In genomic region chr19:58492265-58492664, GRCh38 we compare ENCODE assay signal across 23 cellular contexts.
"Had no signal": no experiment of that assay in that cellular context is flagged by ENCODE, and none has a peak within 500 bp of the region (broad histone marks: within the 10 kb centered on the region; RNA-seq: fewer than 3 reads in every experiment).

No MANE protein-coding gene starts in this region.

- H3K4me3 ChIP-seq: body of pancreas, left ventricle myocardium inferior, lung, skin epidermis, suprapubic skin, tibial nerve had no signal

- H3K27me3 ChIP-seq: body of pancreas, suprapubic skin, tibial nerve had no signal

- H3K36me3 ChIP-seq: left ventricle myocardium inferior, suprapubic skin, tibial nerve had no signal

- H3K9me3 ChIP-seq: body of pancreas, left ventricle myocardium inferior, suprapubic skin, tibial nerve had no signal

- DNase-seq: activated B cell treated with CpG ODN at 0.5 μM for 24 hours; activated CD4-positive, alpha-beta T cell treated with anti-CD3 and anti-CD28 coated beads, Interleukin-2, amount 50 U/mL, for 1 hour; activated CD8-positive, alpha-beta T cell treated with anti-CD3 and anti-CD28 coated beads for 36 hours; activated naive CD4-positive, alpha-beta T cell; activated T-cell treated with anti-CD3 and anti-CD28 coated beads, Interleukin-2, amount 50 U/mL, for 4 hours; aorta; body of pancreas; cortex of kidney; left ventricle myocardium inferior; naive B cell; nephron progenitor cell; posterior cingulate gyrus; stimulated activated CD4-positive, alpha-beta T cell treated with anti-CD3 and anti-CD28 coated beads, Interleukin-4, amount 100 ng/mL, for 24 hours; stimulated activated naive CD8-positive, alpha-beta T cell treated with anti-CD3 and anti-CD28 coated beads, Interleukin-15, amount 100 ng/mL, for 72 hours; T-helper 1 cell had no signal

- ATAC-seq: activated CD8-positive, alpha-beta T cell treated with anti-CD3 and anti-CD28 coated beads for 36 hours; activated naive CD4-positive, alpha-beta T cell treated with anti-CD3 and anti-CD28 coated beads, Interleukin-2, amount 50 U/mL, for 72 hours; activated T-cell treated with anti-CD3 and anti-CD28 coated beads, Interleukin-2, amount 50 U/mL, for 4 hours; activated T-helper 17 cell treated with anti-CD3 and anti-CD28 coated beads, Interleukin-2, amount 50 U/mL, for 72 hours; body of pancreas; right cardiac atrium; stimulated activated memory B cell treated with anti-CD40 and anti-IgM and Interleukin-4, amounts not matched to agents 10 μg/mL and 1 μg/mL and 100 μg/mL, for 72 hours; stimulated activated naive CD8-positive, alpha-beta T cell treated with anti-CD3 and anti-CD28 coated beads, Interleukin-15, amount 100 ng/mL, for 72 hours had no signal

- H3K27ac ChIP-seq: body of pancreas, left ventricle myocardium inferior, skin epidermis, suprapubic skin, tibial nerve had no signal

- H3K4me1 ChIP-seq: body of pancreas, left ventricle myocardium inferior had no signal
